8 cellular contexts compared by ENCODE assay signal in the genomic region with DNA sequence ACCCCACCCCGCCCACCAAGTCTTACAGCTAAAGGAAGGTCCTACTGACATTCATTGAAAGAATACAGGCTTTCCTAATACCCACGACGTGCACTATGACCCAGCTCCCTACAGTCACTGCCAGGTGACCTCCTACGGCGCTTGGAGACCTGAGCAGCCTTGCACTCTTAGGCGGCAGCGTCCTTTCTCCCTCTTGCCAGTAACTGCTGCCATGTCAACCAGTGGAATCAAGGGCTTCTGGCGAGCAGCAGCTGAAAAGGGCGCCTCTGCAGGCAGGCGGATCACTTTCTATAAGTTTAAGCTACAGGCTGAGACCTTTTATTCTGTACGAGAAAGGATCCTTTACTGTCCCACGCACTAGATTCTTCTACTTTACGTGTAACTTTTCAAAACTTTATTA. TPM values are rescaled to one million over a fixed set of nuclear protein-coding genes. Genes with fewer than 3 reads are reported as not detected.
DNase-seq lines count a peak whose midpoint lies in the region; ATAC-seq, FAIRE-seq and TF ChIP-seq lines count a peak whose summit lies in the region.

No MANE protein-coding gene starts in this region.

- H3K27ac ChIP-seq in rectal smooth muscle tissue (ENCODE audit: low read depth, low read length), result peak overlapping the region; percentile 86

- peaks cover 3% of the 10 kb centered on the region for H3K4me1 ChIP-seq in rectal smooth muscle tissue (ENCODE audit: control insufficient read depth, insufficient read depth, low read length)

- peak overlapping the region; percentile 68 for H3K4me3 ChIP-seq in rectal smooth muscle tissue (ENCODE audit: low read length)

- no peaks in the 10 kb centered on the region for H3K36me3 ChIP-seq in rectal smooth muscle tissue (ENCODE audit: control insufficient read depth, insufficient read depth, low read length)

- H3K9me3 Mint-ChIP-seq in IgD-negative memory B cell, result no peaks in the 10 kb centered on the region
- H3K9me3 Mint-ChIP-seq in activated T-helper 1 cell treated with anti-CD3 and anti-CD28 coated beads, Interleukin-12 subunit alpha, Interleukin-12 subunit beta, Interleukin-2, Interleukin-4 antibody, amounts not matched to agents 30 ng/mL and 10 ng/mL and 1 ng/mL, durations not matched to agents 14 hours and 24 hours and 36 hours, result no peaks in the 10 kb centered on the region

- no peak for FAIRE-seq in H54 (lab: Jason Lieb, UNC)

- peak; percentile 19 for DNase-seq in DMS53 treated with DMSO at 0.1 percent for 48 hours (lab: John Stamatoyannopoulos, UW; ENCODE audit: unreplicated experiment)
- DNase-seq in activated T-helper 1 cell treated with anti-CD3 and anti-CD28 coated beads, Interleukin-12 subunit alpha, Interleukin-12 subunit beta, Interleukin-2, Interleukin-4 antibody, amounts not matched to agents 30 ng/mL and 10 ng/mL and 1 ng/mL, durations not matched to agents 14 hours and 24 hours and 36 hours (ENCODE audit: low spot score), result no peak
- peak; percentile 47 for DNase-seq in left cardiac atrium
- no peak for DNase-seq in putamen (ENCODE audit: low spot score)
- no peak for DNase-seq in H54 (ENCODE audit: insufficient read length, low spot score)

- peak overlapping the region; percentile 22 for H3K9ac ChIP-seq in rectal smooth muscle tissue (ENCODE audit: low read length)

- peak overlapping the region in 2 of 3 donors; percentile 2 to 17 for H3K27ac Mint-ChIP-seq in IgD-negative memory B cell
- H3K27ac Mint-ChIP-seq in activated T-helper 1 cell treated with anti-CD3 and anti-CD28 coated beads, Interleukin-12 subunit alpha, Interleukin-12 subunit beta, Interleukin-2, Interleukin-4 antibody, amounts not matched to agents 30 ng/mL and 10 ng/mL and 1 ng/mL, durations not matched to agents 14 hours and 24 hours and 36 hours, result peak overlapping the region; percentile 72

- H3K27me3 ChIP-seq in rectal smooth muscle tissue (ENCODE audit: control insufficient read depth, insufficient read depth, low read length), result no peaks in the 10 kb centered on the region

- no peaks in the 10 kb centered on the region for H3K27me3 Mint-ChIP-seq in IgD-negative memory B cell
- peaks cover 21% of the 10 kb centered on the region for H3K27me3 Mint-ChIP-seq in activated T-helper 1 cell treated with anti-CD3 and anti-CD28 coated beads, Interleukin-12 subunit alpha, Interleukin-12 subunit beta, Interleukin-2, Interleukin-4 antibody, amounts not matched to agents 30 ng/mL and 10 ng/mL and 1 ng/mL, durations not matched to agents 14 hours and 24 hours and 36 hours (ENCODE audit: insufficient read depth)

- H3K36me3 Mint-ChIP-seq in IgD-negative memory B cell, result no peaks in the 10 kb centered on the region
- H3K36me3 Mint-ChIP-seq in activated T-helper 1 cell treated with anti-CD3 and anti-CD28 coated beads, Interleukin-12 subunit alpha, Interleukin-12 subunit beta, Interleukin-2, Interleukin-4 antibody, amounts not matched to agents 30 ng/mL and 10 ng/mL and 1 ng/mL, durations not matched to agents 14 hours and 24 hours and 36 hours (ENCODE audit: low read depth), result no peaks in the 10 kb centered on the region

- H3K4me3 Mint-ChIP-seq in IgD-negative memory B cell, result peak overlapping the region; percentile 83 to 97 (median 88)
- H3K4me3 Mint-ChIP-seq in activated T-helper 1 cell treated with anti-CD3 and anti-CD28 coated beads, Interleukin-12 subunit alpha, Interleukin-12 subunit beta, Interleukin-2, Interleukin-4 antibody, amounts not matched to agents 30 ng/mL and 10 ng/mL and 1 ng/mL, durations not matched to agents 14 hours and 24 hours and 36 hours, result peak overlapping the region; percentile 90

- H3K4me1 Mint-ChIP-seq in IgD-negative memory B cell, result peaks cover 22 to 29% (median 23%) of the 10 kb centered on the region in 3 donors
- peaks cover 33% of the 10 kb centered on the region for H3K4me1 Mint-ChIP-seq in activated T-helper 1 cell treated with anti-CD3 and anti-CD28 coated beads, Interleukin-12 subunit alpha, Interleukin-12 subunit beta, Interleukin-2, Interleukin-4 antibody, amounts not matched to agents 30 ng/mL and 10 ng/mL and 1 ng/mL, durations not matched to agents 14 hours and 24 hours and 36 hours (ENCODE audit: low read depth)

- intact Hi-C loops in activated T-helper 1 cell treated with anti-CD3 and anti-CD28 coated beads, Interleukin-12 subunit alpha, Interleukin-12 subunit beta, Interleukin-2, Interleukin-4 antibody, amounts not matched to agents 30 ng/mL and 10 ng/mL and 1 ng/mL, durations not matched to agents 14 hours and 24 hours and 36 hours (cut with micrococcal nuclease), result loop anchor here (2.0 to 10.0 kb wide), 4 partner anchors 431 to 1349 kb away; a partner anchor contains a TSS
- intact Hi-C loops in left cardiac atrium (cut with DNase I), result loop anchor here in 1 of 2 donors (10.0 kb wide), 1 partner anchor 59 kb away; no protein-coding TSS in a partner anchor

- TF ChIP-seq POLR2A in H54 (IDR thresholded peaks at IDR 0.05; ENCODE audit: low read depth, low read length), result no peak

- no peak for ATAC-seq in left cardiac atrium
- ATAC-seq in HG03439 (IDR thresholded peaks at IDR 0.05; ENCODE audit: unreplicated experiment), result no peak

RNA-seq across cellular contexts. Expression of a gene that starts 2.0 kb away (rescaled TPM):
- polyA plus RNA-seq in IgD-negative memory B cell, result 0.24 TPM
- 10.4 and 10.7 TPM in 2 replicates for total RNA-seq in activated T-helper 1 cell treated with anti-CD3 and anti-CD28 coated beads, Interleukin-12 subunit alpha, Interleukin-12 subunit beta, Interleukin-2, Interleukin-4 antibody, amounts not matched to agents 30 ng/mL and 10 ng/mL and 1 ng/mL, durations not matched to agents 14 hours and 24 hours and 36 hours
- 10 to 100 TPM; 67.1 to 67.9 TPM for total RNA-seq in left cardiac atrium

Comparison
In these comparisons a context has a peak if more than half of its experiments do, and no peak if none do; other contexts are left out.
1. DNase-seq: peak in DMS53 treated with DMSO at 0.1 percent for 48 hours (single experiment) and left cardiac atrium (single experiment); none in activated T-helper 1 cell treated with anti-CD3 and anti-CD28 coated beads, Interleukin-12 subunit alpha, Interleukin-12 subunit beta, Interleukin-2, Interleukin-4 antibody, amounts not matched to agents 30 ng/mL and 10 ng/mL and 1 ng/mL, durations not matched to agents 14 hours and 24 hours and 36 hours (single experiment), putamen (single experiment) and H54 (single experiment).